22 cellular contexts compared by ENCODE assay signal in the genomic region with DNA sequence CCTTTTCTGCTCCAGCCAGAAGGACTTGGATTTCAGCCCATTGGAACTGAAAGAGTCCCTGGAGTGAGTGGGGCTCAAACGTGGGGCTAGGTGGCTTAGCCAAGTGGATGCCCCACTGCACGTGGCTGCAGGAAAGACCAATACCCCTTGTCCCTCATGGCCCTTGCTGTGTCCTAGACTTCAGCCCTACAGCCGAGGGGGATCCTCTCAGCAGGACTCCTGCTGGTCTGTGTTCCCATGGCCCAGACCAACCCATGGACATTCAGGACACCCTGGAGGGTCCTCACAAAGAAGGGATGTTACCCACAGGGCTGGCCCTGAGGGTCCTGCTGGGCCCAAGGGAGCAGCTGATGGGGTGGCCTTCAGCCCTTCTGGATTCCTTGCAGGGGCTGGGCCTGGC. TPM values are rescaled to one million over a fixed set of nuclear protein-coding genes. Genes with fewer than 3 reads are reported as not detected.
"Had no signal": no experiment of that assay in that cellular context is flagged by ENCODE, and none has a peak within 500 bp of the region (broad histone marks: within the 10 kb centered on the region; RNA-seq: fewer than 3 reads in every experiment).

No MANE protein-coding gene starts in this region.

- H3K9ac ChIP-seq: parathyroid adenoma had no signal

- H2AFZ ChIP-seq: parathyroid adenoma had no signal

- H3K36me3 ChIP-seq: esophagus squamous epithelium, gastroesophageal sphincter, left ventricle myocardium inferior, lower lobe of right lung, prostate gland, sigmoid colon, suprapubic skin, thyroid gland, uterus had no signal

- H3K27ac ChIP-seq: esophagus squamous epithelium, gastroesophageal sphincter, left ventricle myocardium inferior, lower lobe of right lung, parathyroid adenoma, prostate gland, sigmoid colon, skin epidermis, suprapubic skin, thyroid gland, uterus had no signal

- H3K9me3 ChIP-seq: esophagus squamous epithelium, gastroesophageal sphincter, left ventricle myocardium inferior, lower lobe of right lung, prostate gland, sigmoid colon, suprapubic skin, thyroid gland, uterus had no signal

- H3K4me3 ChIP-seq: esophagus squamous epithelium, gastroesophageal sphincter, left ventricle myocardium inferior, lower lobe of right lung, prostate gland, sigmoid colon, skin epidermis, suprapubic skin, thyroid gland, uterus had no signal

- H3K79me2 ChIP-seq: parathyroid adenoma had no signal

- DNase-seq: effector memory CD8-positive, alpha-beta T cell; esophagus squamous epithelium; foreskin fibroblast; glutamatergic neuron; immature natural killer cell; left ventricle myocardium inferior; lower lobe of right lung; midbrain; naive B cell; occipital lobe; sigmoid colon; stimulated activated CD4-positive, alpha-beta T cell treated with anti-CD3 and anti-CD28 coated beads, Interleukin-12 subunit alpha, Interleukin-12 subunit beta, amount 100 ng/mL, for 4 hours; stimulated activated naive CD8-positive, alpha-beta T cell treated with anti-CD3 and anti-CD28 coated beads, Interleukin-15, Interleukin-2, amounts not matched to agents 100 U/mL and 50 U/mL, for 24 hours; thyroid gland; uterus had no signal

- H3K4me1 ChIP-seq: lower lobe of right lung, prostate gland had no signal

- FAIRE-seq: colon, keratinocyte had no signal

- ATAC-seq: effector memory CD8-positive, alpha-beta T cell; gastroesophageal sphincter; lower lobe of right lung; stimulated activated naive CD8-positive, alpha-beta T cell treated with anti-CD3 and anti-CD28 coated beads, Interleukin-15, Interleukin-2, amounts not matched to agents 100 U/mL and 50 U/mL, for 24 hours had no signal

RNA-seq across cellular contexts. Expression of a gene that starts 30.0 kb away (rescaled TPM):
- polyA plus RNA-seq: immature natural killer cell had no signal
